14 cellular contexts compared by ENCODE assay signal in the genomic region with DNA sequence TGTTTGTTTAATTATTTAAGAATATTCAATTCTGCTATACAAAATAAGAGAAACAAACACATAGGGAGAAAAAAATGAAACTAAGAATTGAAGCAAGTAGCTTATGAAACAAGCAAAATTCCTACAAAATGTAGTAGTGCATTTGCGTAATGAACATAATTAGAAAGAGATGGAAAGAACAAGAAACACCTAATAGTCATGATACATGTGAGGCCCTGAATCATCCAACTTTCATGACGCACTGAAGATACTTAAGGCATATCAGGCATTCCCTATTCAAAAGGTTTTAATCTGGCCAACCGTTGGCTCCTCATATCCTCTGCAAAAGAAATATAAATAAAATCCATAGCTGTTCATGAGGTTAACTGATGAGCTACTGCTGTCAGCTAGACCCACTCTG.
"Had no signal": no experiment of that assay in that cellular context is flagged by ENCODE, and none has a peak within 500 bp of the region (broad histone marks: within the 10 kb centered on the region; RNA-seq: fewer than 3 reads in every experiment).

No MANE protein-coding gene starts in this region.

- H3K9me3 ChIP-seq: gastroesophageal sphincter, vagina had no signal

- H3K27ac ChIP-seq: vagina had no signal

- H3K27ac Mint-ChIP-seq: activated CD8-positive, alpha-beta T cell treated with anti-CD3 and anti-CD28 coated beads for 36 hours; activated naive CD4-positive, alpha-beta T cell treated with anti-CD3 and anti-CD28 coated beads for 36 hours; activated T-cell treated with anti-CD3 and anti-CD28 coated beads, Interleukin-2, amount 50 U/mL, for 72 hours; naive thymus-derived CD4-positive, alpha-beta T cell; T-cell had no signal

- H3K27me3 ChIP-seq: gastroesophageal sphincter, vagina had no signal

- H3K4me3 Mint-ChIP-seq: activated CD8-positive, alpha-beta T cell treated with anti-CD3 and anti-CD28 coated beads for 36 hours; activated naive CD4-positive, alpha-beta T cell treated with anti-CD3 and anti-CD28 coated beads for 36 hours; activated T-cell treated with anti-CD3 and anti-CD28 coated beads, Interleukin-2, amount 50 U/mL, for 72 hours; naive thymus-derived CD4-positive, alpha-beta T cell; T-cell had no signal

- ATAC-seq: activated CD8-positive, alpha-beta T cell treated with anti-CD3 and anti-CD28 coated beads for 36 hours; activated T-cell treated with anti-CD3 and anti-CD28 coated beads, Interleukin-2, amount 50 U/mL, for 72 hours; gastroesophageal sphincter; naive thymus-derived CD4-positive, alpha-beta T cell; T-cell had no signal

- H3K9me3 Mint-ChIP-seq: activated CD8-positive, alpha-beta T cell treated with anti-CD3 and anti-CD28 coated beads for 36 hours; activated naive CD4-positive, alpha-beta T cell treated with anti-CD3 and anti-CD28 coated beads for 36 hours; activated T-cell treated with anti-CD3 and anti-CD28 coated beads, Interleukin-2, amount 50 U/mL, for 72 hours; naive thymus-derived CD4-positive, alpha-beta T cell; T-cell had no signal

- H3K4me3 ChIP-seq: gastroesophageal sphincter, vagina had no signal

- H3K36me3 Mint-ChIP-seq: T-cell had no signal

- H3K27me3 Mint-ChIP-seq: activated CD8-positive, alpha-beta T cell treated with anti-CD3 and anti-CD28 coated beads for 36 hours; naive thymus-derived CD4-positive, alpha-beta T cell; T-cell had no signal

- DNase-seq: activated CD4-positive, alpha-beta T cell treated with anti-CD3 and anti-CD28 coated beads for 4 hours; activated CD8-positive, alpha-beta memory T cell treated with anti-CD3 and anti-CD28 coated beads, Interleukin-2, amount 50 U/mL, for 4 hours; activated CD8-positive, alpha-beta T cell treated with anti-CD3 and anti-CD28 coated beads for 36 hours; activated naive CD4-positive, alpha-beta T cell treated with anti-CD3 and anti-CD28 coated beads for 36 hours; activated T-cell treated with anti-CD3 and anti-CD28 coated beads, Interleukin-2, amount 50 U/mL, for 72 hours; effector memory CD4-positive, alpha-beta T cell; erythroblast; kidney glomerular epithelial cell; naive thymus-derived CD4-positive, alpha-beta T cell; posterior cingulate gyrus; T-cell; T1000 had no signal

- H3K36me3 ChIP-seq: gastroesophageal sphincter, vagina had no signal
